14 cellular contexts compared by ENCODE assay signal in genomic region chr14:104971447-104972240, GRCh38. TPM values are rescaled to one million over a fixed set of nuclear protein-coding genes. Genes with fewer than 3 reads are reported as not detected.
DNase-seq lines count a peak whose midpoint lies in the region; ATAC-seq and TF ChIP-seq lines count a peak whose summit lies in the region.
"Had no signal": no experiment of that assay in that cellular context is flagged by ENCODE, and none has a peak within 500 bp of the region (broad histone marks: within the 10 kb centered on the region; RNA-seq: fewer than 3 reads in every experiment).

No MANE protein-coding gene starts in this region.

- no peak for TF ChIP-seq CTCF in MCF 10A (IDR thresholded peaks at IDR 0.05; ENCODE audit: unreplicated experiment)

- H3K4me1 ChIP-seq in ACC112 (ENCODE audit: control insufficient read depth, insufficient read depth, low read length, unreplicated experiment), result peaks cover 81% of the 10 kb centered on the region
- H3K4me1 ChIP-seq in right cardiac atrium (ENCODE audit: control insufficient read depth, insufficient read depth, low read length), result peaks cover 9% of the 10 kb centered on the region
- H3K4me1 ChIP-seq in rectal smooth muscle tissue (ENCODE audit: control insufficient read depth, insufficient read depth, low read length), result peaks cover 66% of the 10 kb centered on the region

- H3K4me3 ChIP-seq in ACC112 (ENCODE audit: low read depth, low read length), result no peak overlapping the region
- no peak overlapping the region for H3K4me3 ChIP-seq in right cardiac atrium (ENCODE audit: low read length)
- no peak overlapping the region for H3K4me3 ChIP-seq in rectal smooth muscle tissue (ENCODE audit: low read length)

- H3K36me3 ChIP-seq in ACC112 (ENCODE audit: insufficient read depth, low read length) (no peaks in the 10 kb centered on the region), rectal smooth muscle tissue (ENCODE audit: control insufficient read depth, insufficient read depth, low read length) (no peaks in the 10 kb centered on the region)

- peaks cover 11% of the 10 kb centered on the region for H3K79me2 ChIP-seq in ACC112 (ENCODE audit: control insufficient read depth, insufficient read depth, low read length, unreplicated experiment)

- TSS peak; percentile 33 for BruUV-seq in MCF 10A (replicated peaks; lab: Mats Ljungman, UMichigan)

- intact Hi-C loops in MCF 10A (cut with micrococcal nuclease), result loop anchor here (2.0 kb wide), 1 partner anchor 115 kb away; no protein-coding TSS in a partner anchor
- intact Hi-C loops in right cardiac atrium (cut with DNase I), result no loop called here

- ATAC-seq in right cardiac atrium (no peak), GM19395 (IDR thresholded peaks at IDR 0.05; ENCODE audit: unreplicated experiment) (no peak)
- no peak for ATAC-seq in stimulated activated naive CD8-positive, alpha-beta T cell treated with anti-CD3 and anti-CD28 coated beads, Interleukin-15, amount 100 ng/mL, for 72 hours

- no peaks in the 10 kb centered on the region for H3K9me3 Mint-ChIP-seq in MCF 10A (ENCODE audit: unreplicated experiment)
- no peaks in the 10 kb centered on the region for H3K9me3 Mint-ChIP-seq in stimulated activated naive CD8-positive, alpha-beta T cell treated with anti-CD3 and anti-CD28 coated beads, Interleukin-15, amount 100 ng/mL, for 72 hours
- H3K9me3 Mint-ChIP-seq: activated naive CD4-positive, alpha-beta T cell treated with anti-CD3 and anti-CD28 coated beads, Interleukin-2, amount 10 ng/mL, durations not matched to agents 7 days and 5 days had no signal

- H2AFZ ChIP-seq in ACC112 (ENCODE audit: low read length, unreplicated experiment), result no peak overlapping the region

- peaks cover 46% of the 10 kb centered on the region for H3K36me3 Mint-ChIP-seq in MCF 10A (ENCODE audit: insufficient read depth, unreplicated experiment)
- H3K36me3 Mint-ChIP-seq: activated naive CD4-positive, alpha-beta T cell treated with anti-CD3 and anti-CD28 coated beads, Interleukin-2, amount 10 ng/mL, durations not matched to agents 7 days and 5 days had no signal

- H3K9ac ChIP-seq in rectal smooth muscle tissue (ENCODE audit: low read length), result no peak overlapping the region

- no peaks in the 10 kb centered on the region for H3K27me3 Mint-ChIP-seq in MCF 10A (ENCODE audit: insufficient read depth, unreplicated experiment)
- H3K27me3 Mint-ChIP-seq in stimulated activated naive CD8-positive, alpha-beta T cell treated with anti-CD3 and anti-CD28 coated beads, Interleukin-15, amount 100 ng/mL, for 72 hours, result peaks cover 53% of the 10 kb centered on the region

- peak overlapping the region; percentile 92 for H3K4me3 Mint-ChIP-seq in MCF 10A (ENCODE audit: unreplicated experiment)
- H3K4me3 Mint-ChIP-seq in stimulated activated naive CD8-positive, alpha-beta T cell treated with anti-CD3 and anti-CD28 coated beads, Interleukin-15, amount 100 ng/mL, for 72 hours, result no peak overlapping the region
- H3K4me3 Mint-ChIP-seq: activated naive CD4-positive, alpha-beta T cell treated with anti-CD3 and anti-CD28 coated beads, Interleukin-2, amount 10 ng/mL, durations not matched to agents 7 days and 5 days had no signal

- peaks cover 36% of the 10 kb centered on the region for H3K4me1 Mint-ChIP-seq in MCF 10A (ENCODE audit: insufficient read depth, unreplicated experiment)
- H3K4me1 Mint-ChIP-seq in stimulated activated naive CD8-positive, alpha-beta T cell treated with anti-CD3 and anti-CD28 coated beads, Interleukin-15, amount 100 ng/mL, for 72 hours, result peaks cover 21% of the 10 kb centered on the region

- CTCF ChIA-PET in MCF 10A (lab: Yijun Ruan, JAX), result interaction anchor here (0.6 to 6.5 kb wide), 5 partner anchors 16 to 120 kb away, joined by 3 to 167 read pairs (median 5); partner anchors contain the start of gene CDCA4

- 96% methylated on average over 12 of the region's 12 CpGs for WGBS in right cardiac atrium

- peak overlapping the region; percentile 99 for H3K27ac Mint-ChIP-seq in MCF 10A (ENCODE audit: low read depth, unreplicated experiment)
- no peak overlapping the region for H3K27ac Mint-ChIP-seq in stimulated activated naive CD8-positive, alpha-beta T cell treated with anti-CD3 and anti-CD28 coated beads, Interleukin-15, amount 100 ng/mL, for 72 hours
- H3K27ac Mint-ChIP-seq: activated naive CD4-positive, alpha-beta T cell treated with anti-CD3 and anti-CD28 coated beads, Interleukin-2, amount 10 ng/mL, durations not matched to agents 7 days and 5 days had no signal

- DNase-seq in MCF 10A (ENCODE audit: unreplicated experiment), result no peak
- DNase-seq in right cardiac atrium, result peak in 2 of 3 donors; percentile 46 to 51
- no peak for DNase-seq in stimulated activated naive CD8-positive, alpha-beta T cell treated with anti-CD3 and anti-CD28 coated beads, Interleukin-15, amount 100 ng/mL, for 72 hours
- DNase-seq in stimulated activated CD4-positive, alpha-beta T cell treated with anti-CD3 and anti-CD28 coated beads, Interleukin-4, amount 100 ng/mL, for 4 hours, result no peak
- DNase-seq in NCI-H1048 (lab: John Stamatoyannopoulos, UW), result no peak
- DNase-seq: activated naive CD4-positive, alpha-beta T cell treated with anti-CD3 and anti-CD28 coated beads, Interleukin-2, amount 10 ng/mL, durations not matched to agents 7 days and 5 days; central memory CD4-positive, alpha-beta T cell; erythroblast; midbrain; NCI-H524 treated with DMSO at 0.1 percent for 48 hours had no signal

- POLR2A ChIA-PET in MCF 10A (lab: Yijun Ruan, JAX), result interaction anchor here (0.7 to 11.4 kb wide), 15 partner anchors 9 to 343 kb away, joined by 3 to 636 read pairs (median 18); partner anchors contain the start of genes CDCA4, CEP170B, CLBA1 and PACS2

- H3K27me3 ChIP-seq in ACC112 (ENCODE audit: insufficient read depth, low read length), result no peaks in the 10 kb centered on the region
- no peaks in the 10 kb centered on the region for H3K27me3 ChIP-seq in right cardiac atrium (ENCODE audit: control insufficient read depth, insufficient read depth)
- H3K27me3 ChIP-seq in rectal smooth muscle tissue (ENCODE audit: control insufficient read depth, insufficient read depth, low read length), result peaks cover 3% of the 10 kb centered on the region

- H3K9me3 ChIP-seq in right cardiac atrium (ENCODE audit: control insufficient read depth, low read length), result no peaks in the 10 kb centered on the region

- 0 out of 2 replicates have a peak overlapping the region, but pooled peaks have one; percentile 82 for H3K27ac ChIP-seq in ACC112 (ENCODE audit: low read depth, low read length)
- H3K27ac ChIP-seq in right cardiac atrium (ENCODE audit: low read length), result no peak overlapping the region
- H3K27ac ChIP-seq in rectal smooth muscle tissue (ENCODE audit: low read depth, low read length), result peak overlapping the region; percentile 97

RNA-seq across cellular contexts. Expression of gene AHNAK2, which starts 6.5 kb away (rescaled TPM):
- 218 and 286 TPM in 2 replicates for total RNA-seq in MCF 10A (2022)
- total RNA-seq in right cardiac atrium, result 1 to 10 TPM; 2.5 to 5.7 (median 3.3) TPM
- 2.0 TPM for polyA plus RNA-seq in right cardiac atrium

RNA-seq across cellular contexts. Expression of gene CLBA1, which starts 13.9 kb away (rescaled TPM):
- 20.3 and 24.3 TPM in 2 replicates for total RNA-seq in MCF 10A (2022)
- 1 to 10 TPM; 1.8 to 4.2 (median 3.1) TPM for total RNA-seq in right cardiac atrium
- 2.4 TPM for polyA plus RNA-seq in right cardiac atrium

RNA-seq across cellular contexts. Expression of gene PLD4, which starts 47.0 kb away (rescaled TPM):
- not detected in 2 replicates for total RNA-seq in MCF 10A (2022)
- under 1 TPM; 0.06 to 0.88 (median 0.20) TPM for total RNA-seq in right cardiac atrium
- polyA plus RNA-seq in right cardiac atrium, result 0.05 TPM
- total RNA-seq: SK-MEL-5 had no signal

RNA-seq across cellular contexts. Expression of gene CDCA4, which starts 49.2 kb away (rescaled TPM):
- total RNA-seq in MCF 10A (2022) (29.3 and 33.0 TPM in 2 replicates), right cardiac atrium (1 to 10 TPM; 2.9 to 3.9 (median 3.3) TPM)
- 2.5 TPM for polyA plus RNA-seq in right cardiac atrium

Comparison
In these comparisons a context has a peak if more than half of its experiments do, and no peak if none do; other contexts are left out.
1. DNase-seq: peak in right cardiac atrium (2 of 3); none in MCF 10A (single experiment), stimulated activated naive CD8-positive, alpha-beta T cell treated with anti-CD3 and anti-CD28 coated beads, Interleukin-15, amount 100 ng/mL, for 72 hours (0 of 2), stimulated activated CD4-positive, alpha-beta T cell treated with anti-CD3 and anti-CD28 coated beads, Interleukin-4, amount 100 ng/mL, for 4 hours (0 of 2) and NCI-H1048 (single experiment).
2. RNA of gene AHNAK2, which starts 6.5 kb away (total RNA-seq): 218 to 286 TPM in MCF 10A; 2.5 to 5.7 TPM in right cardiac atrium; every median in the first group is over 10 times any median in the second.